In genomic region chr1:32695098-32695904, GRCh38 we compare ENCODE assay signal across 1 cellular context.
TF ChIP-seq lines count a peak whose summit lies in the region.

No MANE protein-coding gene starts in this region.

TF ChIP-seq in HepG2, 621 proteins besides CTCF, POLR2A, EP300 and RAD21 (continued from another document):
- TF ChIP-seq, protein P1, sequence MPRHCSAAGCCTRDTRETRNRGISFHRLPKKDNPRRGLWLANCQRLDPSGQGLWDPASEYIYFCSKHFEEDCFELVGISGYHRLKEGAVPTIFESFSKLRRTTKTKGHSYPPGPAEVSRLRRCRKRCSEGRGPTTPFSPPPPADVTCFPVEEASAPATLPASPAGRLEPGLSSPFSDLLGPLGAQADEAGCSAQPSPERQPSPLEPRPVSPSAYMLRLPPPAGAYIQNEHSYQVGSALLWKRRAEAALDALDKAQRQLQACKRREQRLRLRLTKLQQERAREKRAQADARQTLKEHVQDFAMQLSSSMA (CRISPR knock-in tag; IDR thresholded peaks at IDR 0.05): no peak
- TF ChIP-seq MAX (IDR thresholded peaks at IDR 0.05) (peak; percentile 49), ZMAT3 (CRISPR knock-in tag; conservative IDR thresholded peaks at IDR 0.05) (peak; percentile 14; the same call in 1 of the 2 replicates), PAWR (CRISPR knock-in tag; IDR thresholded peaks at IDR 0.05; ENCODE audit: borderline replicate concordance) (no peak), ZNF691 (CRISPR knock-in tag; IDR thresholded peaks at IDR 0.05; ENCODE audit: borderline replicate concordance, low read depth) (peak; percentile 21; the same call in 1 of the 2 replicates)
